In the genomic region with DNA sequence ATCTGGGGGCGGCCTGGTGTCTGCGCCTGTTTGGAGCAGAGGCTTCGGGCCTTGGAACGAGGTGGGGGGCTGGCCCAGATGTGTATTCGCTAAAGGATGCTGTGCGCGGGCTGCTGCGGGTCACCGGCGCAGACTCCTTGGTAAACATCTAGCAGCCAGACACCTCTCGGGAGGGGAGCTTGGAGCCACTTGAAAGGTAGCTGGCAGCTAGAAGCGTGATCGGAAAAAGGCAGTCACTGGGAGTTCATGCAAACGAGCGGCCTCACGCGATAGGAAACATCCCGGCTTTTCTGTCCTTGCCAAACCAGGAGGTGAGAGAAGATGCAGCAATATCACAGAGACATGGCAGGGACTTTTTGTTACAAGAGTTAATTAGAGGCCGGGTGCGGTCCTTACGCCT, we compare ENCODE assay signal across 21 cellular contexts. TPM values are rescaled to one million over a fixed set of nuclear protein-coding genes. Genes with fewer than 3 reads are reported as not detected.
DNase-seq lines count a peak whose midpoint lies in the region; ATAC-seq, FAIRE-seq and TF ChIP-seq lines count a peak whose summit lies in the region.
"Had no signal": no experiment of that assay in that cellular context is flagged by ENCODE, and none has a peak within 500 bp of the region (broad histone marks: within the 10 kb centered on the region; RNA-seq: fewer than 3 reads in every experiment).

No MANE protein-coding gene starts in this region.

- TF ChIP-seq RAD21 in K562 (CRISPR knock-in tag; conservative IDR thresholded peaks at IDR 0.05 in 1 of 2, IDR thresholded peaks at IDR 0.05 in 1 of 2), result no peak

- peaks cover 15% of the 10 kb centered on the region for H3K9me1 ChIP-seq in K562 (ENCODE audit: control insufficient read depth, insufficient read depth, low read length)

- H3K79me2 ChIP-seq in K562 (ENCODE audit: control insufficient read depth, insufficient read depth, low read length), result no peaks in the 10 kb centered on the region

- H3K27ac Mint-ChIP-seq in MCF 10A (ENCODE audit: low read depth, unreplicated experiment) (no peak overlapping the region), nephron (peak overlapping the region; percentile 33 to 80 (median 49))
- H3K27ac Mint-ChIP-seq: HFFc6 had no signal

- H3K4me3 Mint-ChIP-seq in MCF 10A (ENCODE audit: unreplicated experiment) (no peak overlapping the region), nephron (peak overlapping the region in 1 of 3 experiments; percentile 22)
- H3K4me3 Mint-ChIP-seq: CD14-positive monocyte, HFFc6 had no signal

- H3K4me2 ChIP-seq in K562 (ENCODE audit: insufficient read depth, low read length), result no peak overlapping the region

- no peaks in the 10 kb centered on the region for H3K36me3 ChIP-seq in breast epithelium
- no peaks in the 10 kb centered on the region for H3K36me3 ChIP-seq in K562 (ENCODE audit: control insufficient read depth, insufficient read depth, low read length)
- H3K36me3 ChIP-seq in vagina, result no peaks in the 10 kb centered on the region

- H3K27me3 ChIP-seq in breast epithelium, result no peaks in the 10 kb centered on the region
- H3K27me3 ChIP-seq in K562 (ENCODE audit: control insufficient read depth in 2 of 2, insufficient read depth in 2 of 2, low read length in 2 of 2), result peaks cover 91 to 97% of the 10 kb centered on the region in 2 experiments
- no peaks in the 10 kb centered on the region for H3K27me3 ChIP-seq in vagina

- H3K9me3 ChIP-seq in breast epithelium (no peaks in the 10 kb centered on the region), K562 (replicated peaks; ENCODE audit: control insufficient read depth, insufficient read depth, low read depth, low read length) (0 out of 2 replicates have a peak, but pooled peaks cover 4% of the 10 kb centered on the region), vagina (no peaks in the 10 kb centered on the region)

- TF ChIP-seq EP300 in K562 (IDR thresholded peaks at IDR 0.05; ENCODE audit: low read length), result no peak

- H3K4me1 ChIP-seq in breast epithelium (no peaks in the 10 kb centered on the region), K562 (replicated peaks in 1 of 2; ENCODE audit: control insufficient read depth in 2 of 2, insufficient read depth in 2 of 2, low read length in 2 of 2) (peaks cover 2 to 25% of the 10 kb centered on the region in 2 experiments; a peak in 3 of 5 replicates), vagina (peaks cover 10% of the 10 kb centered on the region)

- H2AFZ ChIP-seq in K562 (ENCODE audit: low read depth, low read length), result no peak overlapping the region

- TF ChIP-seq CTCF in breast epithelium (IDR thresholded peaks at IDR 0.05) (no peak), MCF 10A (IDR thresholded peaks at IDR 0.05; ENCODE audit: unreplicated experiment) (no peak), K562 (IDR thresholded peaks at IDR 0.05 in 2 of 3, conservative IDR thresholded peaks at IDR 0.05 in 1 of 3; ENCODE audit: insufficient read depth in 2 of 3, low read depth in 1 of 3, low read length in 3 of 3) (no peak), nephron (IDR thresholded peaks at IDR 0.05; ENCODE audit: unreplicated experiment in 3 of 3) (no peak), vagina (IDR thresholded peaks at IDR 0.05) (no peak)

- H4K20me1 ChIP-seq in K562 (replicated peaks; ENCODE audit: control insufficient read depth, insufficient read depth, low read length), result peaks cover 51% of the 10 kb centered on the region

- POLR2A ChIA-PET in MCF 10A (lab: Yijun Ruan, JAX), result interaction anchor here (0.8 kb wide), 1 partner anchor 10 kb away, joined by 6 read pairs; no protein-coding TSS in a partner anchor
- POLR2A ChIA-PET in K562 (lab: Yijun Ruan, JAX), result interaction anchor here (0.9 to 5.4 kb wide), 10 partner anchors 9 to 112 kb away, joined by 3 to 54 read pairs (median 8); no protein-coding TSS in a partner anchor

- no peak for FAIRE-seq in K562 (lab: Jason Lieb, UNC)
- FAIRE-seq: G401.6, GM12891 had no signal

- H3K36me3 Mint-ChIP-seq in MCF 10A (ENCODE audit: insufficient read depth, unreplicated experiment) (no peaks in the 10 kb centered on the region), nephron (ENCODE audit: low read depth) (no peaks in the 10 kb centered on the region)
- H3K36me3 Mint-ChIP-seq: CD14-positive monocyte had no signal

- 18% methylated on average over 21 of the region's 21 CpGs for WGBS in K562 (ENCODE audit: insufficient coverage, low coverage, missing lambda C conversion rate)

- H3K27me3 Mint-ChIP-seq in MCF 10A (ENCODE audit: insufficient read depth, unreplicated experiment) (peaks cover 48% of the 10 kb centered on the region), nephron (ENCODE audit: low read depth) (peaks cover 21% of the 10 kb centered on the region)

- CTCF ChIA-PET in MCF 10A (lab: Yijun Ruan, JAX) (interaction anchor here (0.7 to 2.1 kb wide), 4 partner anchors 18 to 150 kb away, joined by 3 to 6 read pairs (median 4); no protein-coding TSS in a partner anchor), K562 (lab: Yijun Ruan, JAX; ENCODE audit: low intra/inter-chr PET ratio) (no interaction called here)

- DNase-seq in breast epithelium (ENCODE audit: low spot score in 2 of 2) (no peak), MCF 10A (ENCODE audit: unreplicated experiment) (no peak), K562 (ENCODE audit: extremely low read depth in 1 of 4, low spot score in 3 of 4) (peak in 3 of 4 experiments; percentile 57 to 70 (median 63)), vagina (ENCODE audit: extremely low spot score in 2 of 2) (no peak), COR-L47 (lab: John Stamatoyannopoulos, UW) (no peak), NCI-H510A treated with DMSO at 0.1 percent for 48 hours (lab: John Stamatoyannopoulos, UW) (no peak), AG20443 (ENCODE audit: low spot score) (no peak)
- DNase-seq: Calu3, DMS79, GOT3, HFFc6, NCI-H1930, NCI-H526 had no signal

- H3K9ac ChIP-seq in K562 (ENCODE audit: insufficient read depth in 1 of 2, low read depth in 2 of 2, low read length in 2 of 2), result peak overlapping the region in 1 of 2 experiments; percentile 14; a peak in 1 of 4 replicates

- ATAC-seq in K562, result no peak
- ATAC-seq: Panc1, Right ventricle myocardium inferior had no signal

- TF ChIP-seq POLR2A in breast epithelium (IDR thresholded peaks at IDR 0.05) (no peak), K562 (conservative IDR thresholded peaks at IDR 0.05) (no peak), vagina (IDR thresholded peaks at IDR 0.05) (no peak)

- intact Hi-C loops in breast epithelium (cut with DNase I; ENCODE audit: low total_unique reads), result no loop called here
- intact Hi-C loops in MCF 10A (cut with micrococcal nuclease), result no loop called here
- intact Hi-C loops in K562 (cut with micrococcal nuclease), result loop anchor here (2.0 kb wide), 1 partner anchor 30 kb away; no protein-coding TSS in a partner anchor
- intact Hi-C loops in vagina (cut with DNase I), result no loop called here

- BruUV-seq in MCF 10A (replicated peaks; lab: Mats Ljungman, UMichigan), result no TSS peak
- BruUV-seq in K562 (replicated peaks; lab: Mats Ljungman, UMichigan), result no TSS peak

- H3K4me1 Mint-ChIP-seq in MCF 10A (ENCODE audit: insufficient read depth, unreplicated experiment), result no peaks in the 10 kb centered on the region
- H3K4me1 Mint-ChIP-seq in nephron, result peaks cover 32% of the 10 kb centered on the region
- H3K4me1 Mint-ChIP-seq: CD14-positive monocyte had no signal

- in situ Hi-C loops in K562 (cut with MboI), result no loop called here

- H3K4me3 ChIP-seq in breast epithelium (no peak overlapping the region), K562 (no peak overlapping the region), vagina (no peak overlapping the region)
- H3K4me3 ChIP-seq: SK-N-MC had no signal

- peak overlapping the region; percentile 30 to 61 for H3K27ac ChIP-seq in breast epithelium
- H3K27ac ChIP-seq in K562 (ENCODE audit: extremely low read depth, low read depth, low read length), result no peak overlapping the region
- peak overlapping the region; percentile 77 for H3K27ac ChIP-seq in vagina
- H3K27ac ChIP-seq: SK-N-MC had no signal

- H3K9me3 Mint-ChIP-seq in MCF 10A (ENCODE audit: unreplicated experiment) (peaks cover 8% of the 10 kb centered on the region), nephron (no peaks in the 10 kb centered on the region)

RNA-seq across cellular contexts. Expression of a gene that starts 8.1 kb away (rescaled TPM):
- total RNA-seq in breast epithelium (1 to 10 TPM; 2.1 to 8.5 (median 7.8) TPM), MCF 10A (2022) (not detected in 2 replicates), K562 (2014; rRNA removed) (not detected in 2 replicates), K562 (2014; rRNA removed; fragmentation: Illumina TruSeq; extraction: Trizol) (not detected in 2 replicates), K562 (2015; rRNA removed; fragmentation: Illumina TruSeq; extraction: Trizol) (not detected in 2 replicates), K562 (2021) (0.09 TPM in 1 of 2 replicates, not detected in the other), vagina (13.3 TPM)
- total RNA-seq in K562 (2011; cell fraction: chromatin; rRNA removed; ENCODE audit: low replicate concordance), result 0.69 TPM in 1 of 2 replicates, not detected in the other
- 0.26 and 0.33 TPM in 2 replicates for total RNA-seq in K562 (2011; cell fraction: nucleolus; rRNA removed)
- total RNA-seq in K562 (2011; cell fraction: nucleoplasm; rRNA removed), result 0.22 TPM in 1 of 2 replicates, not detected in the other
- polyA plus RNA-seq in K562 (2011; rRNA removed) (0.05 and 0.10 TPM in 2 replicates), K562 (2014; fragmentation: Illumina TruSeq; extraction: Trizol) (not detected in 2 replicates), K562 (2014; fragmentation: Nextera tagmentation; extraction: Ambion mirVana) (not detected), K562 (2014; rRNA removed) (not detected in 2 replicates)
- 0.03 and 0.66 TPM in 2 replicates for polyA plus RNA-seq in K562 (2011; cell fraction: cytosol; rRNA removed)
- 0.04 and 0.20 TPM in 2 replicates for polyA plus RNA-seq in K562 (2011; cell fraction: nucleus; rRNA removed)
- 0.03 and 0.07 TPM in 2 replicates for polyA plus RNA-seq in K562 (2012)
- not detected in 2 replicates for polyA minus RNA-seq in K562 (2011; rRNA and poly(A)+ RNA removed)
- not detected in 2 replicates for polyA minus RNA-seq in K562 (2011; cell fraction: cytosol; rRNA and poly(A)+ RNA removed)
- 0.27 TPM in 1 of 2 replicates, not detected in the other for polyA minus RNA-seq in K562 (2011; cell fraction: nucleus; rRNA and poly(A)+ RNA removed)
- total RNA-seq: Calu3, HFFc6, LHCN-M2 had no signal
- polyA plus RNA-seq: CD14-positive monocyte had no signal

Comparison
In these comparisons a context has a peak if more than half of its experiments do, and no peak if none do; other contexts are left out.
1. DNase-seq: peak in K562 (3 of 4); none in breast epithelium (0 of 2), MCF 10A (single experiment), vagina (0 of 2), COR-L47 (single experiment), NCI-H510A treated with DMSO at 0.1 percent for 48 hours (single experiment) and AG20443 (single experiment).